In the genomic region with DNA sequence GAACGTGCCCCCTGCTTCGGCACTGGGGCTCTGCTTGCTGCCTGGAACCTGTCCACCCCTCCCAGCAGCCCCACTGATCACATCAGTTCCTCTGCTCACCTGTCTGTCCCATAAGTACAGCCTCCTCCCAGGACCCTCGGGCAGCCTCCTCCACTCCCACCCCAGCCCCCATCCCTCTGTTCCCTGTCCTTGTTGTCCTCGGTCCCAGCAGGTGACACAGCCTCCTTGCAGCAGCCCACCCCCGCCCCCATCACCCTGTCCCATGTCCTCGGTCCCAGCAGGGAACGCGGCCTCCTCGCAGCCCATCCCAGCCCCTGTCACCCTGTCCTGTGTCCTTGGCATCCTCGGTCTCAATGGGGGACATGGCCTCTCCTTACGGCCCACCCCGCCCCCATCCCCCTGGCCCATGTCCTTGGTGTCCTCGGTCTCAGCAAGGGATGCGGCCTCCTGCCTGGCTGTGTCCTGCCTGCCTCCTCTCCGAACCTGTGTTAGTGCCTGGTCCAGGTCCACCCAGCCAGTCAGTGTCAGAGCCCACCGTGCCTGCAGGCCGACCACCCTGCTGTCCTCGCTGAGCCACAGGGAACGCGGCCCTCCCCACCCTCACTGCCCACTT, we compare ENCODE assay signal across 29 cellular contexts. TPM values are rescaled to one million over a fixed set of nuclear protein-coding genes. Genes with fewer than 3 reads are reported as not detected.
DNase-seq lines count a peak whose midpoint lies in the region; ATAC-seq, FAIRE-seq and TF ChIP-seq lines count a peak whose summit lies in the region.
"Had no signal": no experiment of that assay in that cellular context is flagged by ENCODE, and none has a peak within 500 bp of the region (broad histone marks: within the 10 kb centered on the region; RNA-seq: fewer than 3 reads in every experiment).

No MANE protein-coding gene starts in this region.

- ATAC-seq in PC-3 = no peak
- ATAC-seq: CD8-positive, alpha-beta T cell had no signal

- H3F3A ChIP-seq in PC-3 (ENCODE audit: low read length, unreplicated experiment) = no peaks in the 10 kb centered on the region

- TF ChIP-seq CTCF in PC-3 (conservative IDR thresholded peaks at IDR 0.05; ENCODE audit: low read depth, low read length) = no peak
- no peak for TF ChIP-seq CTCF in kidney (IDR thresholded peaks at IDR 0.05; ENCODE audit: borderline replicate concordance, extremely low read depth, insufficient read depth)

- CTCF ChIA-PET in PC-3 (lab: Charles Lee) = interaction anchor here (0.6 to 2.0 kb wide), 4 partner anchors 61 to 120 kb away, joined by 3 to 15 read pairs (median 4); partner anchors contain the start of gene NDUFA10

- POLR2A ChIA-PET in PC-3 (lab: Charles Lee; ENCODE audit: unreplicated experiment) = no interaction called here

- H2AFZ ChIP-seq in PC-3 (ENCODE audit: low read length) = peak overlapping the region; percentile 58; the same call in 1 of the 2 replicates

- DNase-seq in PC-3 (no peak), kidney (peak; percentile 74), posterior vena cava (ENCODE audit: low spot score) (peak; percentile 71), SIG-M5 treated with dmso at 0.1 percent for 504 hours (lab: John Stamatoyannopoulos, UW; ENCODE audit: unreplicated experiment) (no peak), hepatic stellate cell (ENCODE audit: low spot score) (no peak), AG20443 (ENCODE audit: low spot score) (no peak)
- no peak for DNase-seq in activated effector memory CD4-positive, alpha-beta T cell treated with anti-CD3 and anti-CD28 coated beads, Interleukin-2, amount 50 U/mL, for 16 hours
- DNase-seq: Caco-2; CD8-positive, alpha-beta T cell; DMS 273 treated with DMSO at 0.1 percent for 48 hours; DMS79; GDM1; GOT3; HCEC 1CT; NCI-H1048; NCI-H1417; NCI-H1694; NCI-H2029 treated with DMSO at 0.1 percent for 48 hours; NCI-H2227 treated with DMSO at 0.1 percent for 48 hours; NCI-H510A; NCI-H69; SHP77 treated with DMSO at 0.1 percent for 48 hours had no signal

- no peaks in the 10 kb centered on the region for H3K36me3 ChIP-seq in BLaER1 treated with 17β-estradiol and CSF1 and Interleukin-3, amounts not matched to agents 10 nM and 100 nM
- H3K36me3 ChIP-seq in PC-3 (ENCODE audit: low read depth, low read length) (no peaks in the 10 kb centered on the region), kidney (ENCODE audit: control insufficient read depth in 1 of 2, insufficient read depth in 2 of 2, low read length in 2 of 2) (no peaks in the 10 kb centered on the region)

- intact Hi-C loops in PC-3 (cut with micrococcal nuclease) (loop anchor here (5.0 kb wide), 1 partner anchor 322 kb away; no protein-coding TSS in a partner anchor), kidney (cut with DNase I) (loop anchor here (5.0 kb wide), 1 partner anchor 87 kb away; no protein-coding TSS in a partner anchor), posterior vena cava (cut with DNase I) (loop anchor here (5.0 kb wide), 1 partner anchor 87 kb away; no protein-coding TSS in a partner anchor)

- BruUV-seq in PC-3 (replicated peaks; lab: Mats Ljungman, UMichigan) = no TSS peak

- H3K79me2 ChIP-seq in PC-3 (ENCODE audit: low read length) = no peaks in the 10 kb centered on the region

- peaks cover 7 to 17% (median 10%) of the 10 kb centered on the region in 10 experiments; a peak in 18 of 20 replicates for H3K4me1 ChIP-seq in BLaER1 treated with 17β-estradiol and CSF1 and Interleukin-3, amounts not matched to agents 10 nM and 100 nM
- no peaks in the 10 kb centered on the region; the same call in 1 of the 2 replicates for H3K4me1 ChIP-seq in PC-3 (ENCODE audit: insufficient read depth, low read length)
- no peaks in the 10 kb centered on the region for H3K4me1 ChIP-seq in kidney (ENCODE audit: control insufficient read depth in 1 of 2, insufficient read depth in 1 of 2, low read depth in 1 of 2, low read length in 2 of 2)
- H3K4me1 ChIP-seq: Caco-2 had no signal

- H3K4me3 ChIP-seq in BLaER1 treated with 17β-estradiol and CSF1 and Interleukin-3, amounts not matched to agents 10 nM and 100 nM = no peak overlapping the region
- H3K4me3 ChIP-seq in PC-3 (ENCODE audit: low read length) = no peak overlapping the region
- H3K4me3 ChIP-seq in kidney (ENCODE audit: low read length in 2 of 2) = no peak overlapping the region
- H3K4me3 ChIP-seq: GM12878, SK-N-MC had no signal

- H3K9ac ChIP-seq in BLaER1 treated with 17β-estradiol and CSF1 and Interleukin-3, amounts not matched to agents 10 nM and 100 nM = peak overlapping the region in 5 of 11 experiments; percentile 14 to 60 (median 20); a peak in 4 of 22 replicates
- H3K9ac ChIP-seq in PC-3 (ENCODE audit: low read length) (no peak overlapping the region), kidney (ENCODE audit: low read length in 2 of 2) (no peak overlapping the region)
- H3K9ac ChIP-seq: KMS-11 had no signal

- H3K27ac ChIP-seq in BLaER1 treated with 17β-estradiol and CSF1 and Interleukin-3, amounts not matched to agents 10 nM and 100 nM = no peak overlapping the region; a peak in 1 of 22 replicates
- H3K27ac ChIP-seq in PC-3 (ENCODE audit: low read length) = no peak overlapping the region
- no peak overlapping the region for H3K27ac ChIP-seq in kidney (ENCODE audit: low read depth in 2 of 2, low read length in 2 of 2)
- H3K27ac ChIP-seq: KMS-11, RWPE1, SK-N-MC had no signal

- peak overlapping the region in 7 of 11 experiments; percentile 30 to 61 (median 46); a peak in 8 of 22 replicates for H3K4me2 ChIP-seq in BLaER1 treated with 17β-estradiol and CSF1 and Interleukin-3, amounts not matched to agents 10 nM and 100 nM
- H3K4me2 ChIP-seq in PC-3 (ENCODE audit: low read length) = no peak overlapping the region

- FAIRE-seq in kidney (lab: Jason Lieb, UNC) = no peak
- FAIRE-seq: GM12878 had no signal

- no peaks in the 10 kb centered on the region for H3K27me3 ChIP-seq in BLaER1 treated with 17β-estradiol and CSF1 and Interleukin-3, amounts not matched to agents 10 nM and 100 nM
- H3K27me3 ChIP-seq in PC-3 (ENCODE audit: low read length) = no peaks in the 10 kb centered on the region

- no peaks in the 10 kb centered on the region for H3K9me2 ChIP-seq in PC-3 (replicated peaks; ENCODE audit: low read length)

- H3K9me3 ChIP-seq in BLaER1 treated with 17β-estradiol and CSF1 and Interleukin-3, amounts not matched to agents 10 nM and 100 nM (replicated peaks in 1 of 11) = no peaks in the 10 kb centered on the region
- H3K9me3 ChIP-seq in PC-3 (ENCODE audit: low read length) (no peaks in the 10 kb centered on the region), kidney (ENCODE audit: control insufficient read depth in 1 of 2, low read length in 2 of 2) (no peaks in the 10 kb centered on the region)
- H3K9me3 ChIP-seq: Caco-2 had no signal

- 0 out of 22 replicates have a peak, but pooled peaks cover 0 to 5% (median 0%) of the 10 kb centered on the region in 11 experiments for H4K20me1 ChIP-seq in BLaER1 treated with 17β-estradiol and CSF1 and Interleukin-3, amounts not matched to agents 10 nM and 100 nM
- no peaks in the 10 kb centered on the region for H4K20me1 ChIP-seq in PC-3 (ENCODE audit: low read length)

RNA-seq across cellular contexts. Expression of gene OTOS, which starts 4.3 kb away (rescaled TPM):
- not detected in 2 replicates for total RNA-seq in PC-3 (2014; rRNA removed)
- total RNA-seq in kidney = 4.6 TPM
- polyA plus RNA-seq in kidney (ENCODE audit: insufficient read depth, low read depth, low replicate concordance) = 1.5 TPM
- total RNA-seq in posterior vena cava = not detected
- total RNA-seq: A172; Caco-2; CD8-positive, alpha-beta T cell; GM12878 had no signal
- polyA plus RNA-seq: GM12878, IgD-negative memory B cell had no signal

RNA-seq across cellular contexts. Expression of gene COPS9, which starts 8.7 kb away (rescaled TPM):
- total RNA-seq in PC-3 (2014; rRNA removed) (317 and 473 TPM in 2 replicates), kidney (119 TPM), posterior vena cava (100 to 1,000 TPM in 1 of 2 donors, 10 to 100 TPM in 1; 93.3 to 127 TPM)
- 310 TPM for polyA plus RNA-seq in kidney (ENCODE audit: insufficient read depth, low read depth, low replicate concordance)

Comparison
In these comparisons a context has a peak if more than half of its experiments do, and no peak if none do; other contexts are left out.
1. DNase-seq: peak in kidney (single experiment) and posterior vena cava (single experiment); none in PC-3 (single experiment), activated effector memory CD4-positive, alpha-beta T cell treated with anti-CD3 and anti-CD28 coated beads, Interleukin-2, amount 50 U/mL, for 16 hours (single experiment), SIG-M5 treated with dmso at 0.1 percent for 504 hours (single experiment), hepatic stellate cell (single experiment) and AG20443 (single experiment).